12 cellular contexts compared by ENCODE assay signal in the genomic region with DNA sequence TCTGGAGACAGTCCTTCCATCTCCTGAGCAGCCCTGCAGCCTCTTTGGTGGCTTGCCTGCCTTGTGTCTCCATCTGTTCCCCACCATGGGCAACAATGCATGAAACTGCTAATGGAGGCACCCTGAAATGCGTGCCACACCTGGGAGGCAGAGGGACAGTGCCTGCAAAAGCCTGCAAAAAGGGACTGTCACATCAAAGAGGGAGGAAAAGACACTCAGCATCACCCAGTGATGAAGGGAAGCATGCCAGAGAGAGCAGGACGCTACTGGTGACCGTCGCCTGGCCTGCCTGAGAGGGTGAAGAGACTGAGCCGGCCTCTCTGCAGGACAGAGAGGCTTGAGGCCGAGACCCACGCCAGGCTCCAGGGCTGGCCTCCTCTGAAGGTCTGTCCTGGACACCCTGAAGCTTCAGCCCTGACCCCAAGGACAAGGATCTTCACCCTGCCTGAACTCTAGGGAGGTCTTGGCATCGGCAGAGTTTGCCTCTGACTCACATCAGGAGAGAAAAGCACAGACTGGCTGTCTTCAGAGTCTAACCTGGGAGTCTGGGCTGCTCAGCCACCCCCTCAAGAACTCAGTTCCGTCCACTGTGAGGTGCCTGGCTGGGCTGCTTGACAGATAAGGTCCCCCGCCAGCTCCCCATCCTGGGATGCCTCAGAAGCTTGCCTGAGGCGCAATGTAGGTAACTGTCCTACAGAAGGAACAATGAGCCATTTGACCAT. TPM values are rescaled to one million over a fixed set of nuclear protein-coding genes. Genes with fewer than 3 reads are reported as not detected.
DNase-seq lines count a peak whose midpoint lies in the region; ATAC-seq, FAIRE-seq and TF ChIP-seq lines count a peak whose summit lies in the region.
"Had no signal": no experiment of that assay in that cellular context is flagged by ENCODE, and none has a peak within 500 bp of the region (broad histone marks: within the 10 kb centered on the region; RNA-seq: fewer than 3 reads in every experiment).

No MANE protein-coding gene starts in this region.

- H3K79me2 ChIP-seq in KMS-11 (ENCODE audit: insufficient read depth, low read depth), result peaks cover 81% of the 10 kb centered on the region
- no peaks in the 10 kb centered on the region for H3K79me2 ChIP-seq in smooth muscle cell (ENCODE audit: low read depth)

- H3K27me3 ChIP-seq in KMS-11 (ENCODE audit: insufficient read depth, low read depth), result no peaks in the 10 kb centered on the region; the same call in 1 of the 2 replicates
- H3K27me3 ChIP-seq in mesenchymal stem cell (ENCODE audit: control insufficient read depth in 1 of 2, insufficient read depth in 1 of 2, low read length in 2 of 2), result no peaks in the 10 kb centered on the region
- H3K27me3 ChIP-seq in HAP-1 (ENCODE audit: low read depth), result no peaks in the 10 kb centered on the region
- H3K27me3 ChIP-seq in smooth muscle cell (ENCODE audit: low read depth), result peaks cover 13% of the 10 kb centered on the region
- H3K27me3 ChIP-seq: SJSA1 had no signal

- peaks cover 24% of the 10 kb centered on the region for H3K79me1 ChIP-seq in mesenchymal stem cell (replicated peaks; ENCODE audit: low read length, poor library complexity, severe bottlenecking)

- H3K4ac ChIP-seq in mesenchymal stem cell (ENCODE audit: low read depth in 1 of 2, low read length in 2 of 2), result no peak overlapping the region

- H2AFZ ChIP-seq in KMS-11 (ENCODE audit: low read depth), result no peak overlapping the region
- H2AFZ ChIP-seq in mesenchymal stem cell (ENCODE audit: low read depth, low read length), result no peak overlapping the region
- H2AFZ ChIP-seq in smooth muscle cell (ENCODE audit: low read depth), result no peak overlapping the region

- DNase-seq in GM12891 (ENCODE audit: insufficient read length, low spot score), result no peak
- DNase-seq in mesenchymal stem cell, result no peak
- DNase-seq in HAP-1 (ENCODE audit: low spot score in 2 of 2), result no peak
- no peak for DNase-seq in HPDE6-E6E7 (ENCODE audit: extremely low spot score)
- no peak for DNase-seq in activated gamma-delta T cell (lab: John Stamatoyannopoulos, UW)
- DNase-seq in smooth muscle cell (lab: John Stamatoyannopoulos, UW; ENCODE audit: unreplicated experiment), result no peak
- DNase-seq: nucleus accumbens; stimulated activated CD4-positive, alpha-beta T cell treated with anti-CD3 and anti-CD28 coated beads, Interleukin-2, amount 100 ng/mL, for 48 hours had no signal

- H3K9ac ChIP-seq in KMS-11, result no peak overlapping the region
- H3K9ac ChIP-seq in mesenchymal stem cell (ENCODE audit: low read length), result no peak overlapping the region
- no peak overlapping the region for H3K9ac ChIP-seq in smooth muscle cell (ENCODE audit: low read depth)

- H3K23ac ChIP-seq in mesenchymal stem cell (ENCODE audit: low read length in 2 of 2), result no peak overlapping the region

- no peak overlapping the region for H2BK5ac ChIP-seq in mesenchymal stem cell (ENCODE audit: low read depth, low read length, poor library complexity, severe bottlenecking)

- no peak overlapping the region for H2BK12ac ChIP-seq in mesenchymal stem cell (ENCODE audit: low read length in 2 of 2)

- H3K27ac ChIP-seq in KMS-11, result no peak overlapping the region
- H3K27ac ChIP-seq in mesenchymal stem cell (ENCODE audit: low read length, poor library complexity, severe bottlenecking), result no peak overlapping the region
- no peak overlapping the region for H3K27ac ChIP-seq in smooth muscle cell (ENCODE audit: low read depth)
- H3K27ac ChIP-seq: SJSA1 had no signal

- 85% methylated on average over 10 of the region's 11 CpGs for WGBS in mesenchymal stem cell
- 88% methylated on average over 11 of the region's 11 CpGs for WGBS in smooth muscle cell (ENCODE audit: low lambda C conversion rate)

- peak; percentile 71 for FAIRE-seq in GM12891 (lab: Jason Lieb, UNC)
- FAIRE-seq: frontal cortex had no signal

- H4K91ac ChIP-seq in mesenchymal stem cell (ENCODE audit: low read length), result no peak overlapping the region

- H3K4me3 ChIP-seq in KMS-11 (IDR thresholded peaks at IDR 0.05; ENCODE audit: insufficient read depth, low read depth, low read length), result no peak overlapping the region
- H3K4me3 ChIP-seq in mesenchymal stem cell (ENCODE audit: insufficient read depth in 1 of 2, low read depth in 1 of 2, low read length in 2 of 2), result no peak overlapping the region
- H3K4me3 ChIP-seq in HAP-1, result no peak overlapping the region
- no peak overlapping the region for H3K4me3 ChIP-seq in smooth muscle cell
- H3K4me3 ChIP-seq: SJSA1 had no signal

- H4K20me1 ChIP-seq in KMS-11 (ENCODE audit: insufficient read depth), result peaks cover 30% of the 10 kb centered on the region; the same call in 1 of the 2 replicates
- H4K20me1 ChIP-seq in smooth muscle cell (ENCODE audit: low read depth), result peaks cover 65% of the 10 kb centered on the region

- no peak for TF ChIP-seq POLR2A in GM12891 (IDR thresholded peaks at IDR 0.05; ENCODE audit: low read depth, low read length)

- no peak overlapping the region for H2BK120ac ChIP-seq in mesenchymal stem cell (ENCODE audit: low read depth, low read length)

- H3K9me3 ChIP-seq in mesenchymal stem cell (ENCODE audit: control insufficient read depth, low read length) (no peaks in the 10 kb centered on the region), HAP-1 (no peaks in the 10 kb centered on the region), smooth muscle cell (replicated peaks; ENCODE audit: low read depth) (no peaks in the 10 kb centered on the region)
- H3K9me3 ChIP-seq: SJSA1 had no signal

- peak overlapping the region; percentile 61 for H3K4me2 ChIP-seq in KMS-11
- H3K4me2 ChIP-seq in mesenchymal stem cell (ENCODE audit: low read length, poor library complexity, severe bottlenecking), result no peak overlapping the region
- no peak overlapping the region for H3K4me2 ChIP-seq in smooth muscle cell

- H3K18ac ChIP-seq in mesenchymal stem cell (ENCODE audit: low read depth in 1 of 2, low read length in 2 of 2), result no peak overlapping the region

- H3K4me1 ChIP-seq in KMS-11 (ENCODE audit: low read depth, poor library complexity, severe bottlenecking) (peaks cover 69% of the 10 kb centered on the region), mesenchymal stem cell (ENCODE audit: control insufficient read depth, insufficient read depth, low read depth, low read length) (peaks cover 21% of the 10 kb centered on the region), HAP-1 (0 out of 2 replicates have a peak, but pooled peaks cover 2% of the 10 kb centered on the region), smooth muscle cell (ENCODE audit: low read depth) (peaks cover 6% of the 10 kb centered on the region)

- H3F3A ChIP-seq in smooth muscle cell (ENCODE audit: low read depth), result peaks cover 3% of the 10 kb centered on the region

- H2BK15ac ChIP-seq in mesenchymal stem cell (ENCODE audit: low read depth, poor library complexity, severe bottlenecking), result no peak overlapping the region

- H3K36me3 ChIP-seq in KMS-11 (ENCODE audit: insufficient read depth) (no peaks in the 10 kb centered on the region), mesenchymal stem cell (ENCODE audit: control insufficient read depth in 1 of 2, insufficient read depth in 2 of 2, low read depth in 1 of 2, low read length in 2 of 2) (peaks cover 0 to 3% of the 10 kb centered on the region in 2 experiments), HAP-1 (replicated peaks) (no peaks in the 10 kb centered on the region), smooth muscle cell (ENCODE audit: low read depth) (no peaks in the 10 kb centered on the region)
- H3K36me3 ChIP-seq: SJSA1 had no signal

- TF ChIP-seq CTCF in KMS-11 (conservative IDR thresholded peaks at IDR 0.05; ENCODE audit: low read depth, low read length) (no peak), smooth muscle cell (IDR thresholded peaks at IDR 0.05; ENCODE audit: borderline replicate concordance, insufficient read depth, poor library complexity, severe bottlenecking) (no peak)

- no peak overlapping the region for H2AK5ac ChIP-seq in mesenchymal stem cell (ENCODE audit: low read length, severe bottlenecking)

- peak overlapping the region; percentile 23 for H4K8ac ChIP-seq in mesenchymal stem cell (ENCODE audit: low read length)

- peak; percentile 6 for ATAC-seq in GM19438 (IDR thresholded peaks at IDR 0.05; ENCODE audit: low read depth, unreplicated experiment)

- in situ Hi-C loops in HAP-1 (cut with MboI; ENCODE audit: low sequenced_read_pairs), result no loop called here

- no peak overlapping the region for H3K14ac ChIP-seq in mesenchymal stem cell (ENCODE audit: low read length in 2 of 2)

TF ChIP-seq in GM12891, 5 proteins besides CTCF, POLR2A, EP300 and RAD21:
- TF ChIP-seq POU2F2 (IDR thresholded peaks at IDR 0.05; ENCODE audit: low read depth, low read length) (no peak), SPI1 (IDR thresholded peaks at IDR 0.05; ENCODE audit: low read depth, low read length) (no peak), PAX5 (IDR thresholded peaks at IDR 0.05; ENCODE audit: insufficient read depth, low read length, severe bottlenecking) (no peak), TAF1 (IDR thresholded peaks at IDR 0.05; ENCODE audit: low read depth, low read length) (no peak), POLR2AphosphoS5 (IDR thresholded peaks at IDR 0.05; ENCODE audit: low read depth, low read length) (no peak)

RNA-seq across cellular contexts. Expression of a gene that starts 8.1 kb away (rescaled TPM):
- 25.2 TPM for polyA plus RNA-seq in GM12891 (2012; ENCODE audit: low read depth, missing spikeins)
- 4.3 TPM for polyA plus RNA-seq in mesenchymal stem cell (2013, experiment 1 of 2)
- 4.5 TPM for polyA plus RNA-seq in mesenchymal stem cell (2013, experiment 2 of 2)
- total RNA-seq in smooth muscle cell, result 22.4 and 24.5 TPM in 2 replicates
- 12.0 and 13.8 TPM in 2 replicates for polyA plus RNA-seq in smooth muscle cell
